In genomic region chrX:136639506-136640176, GRCh38 we compare ENCODE assay signal across 10 cellular contexts. TPM values are rescaled to one million over a fixed set of nuclear protein-coding genes. Genes with fewer than 3 reads are reported as not detected.
A peak's percentile ranks its signal among the peaks of the same experiment; 100 is the strongest.
DNase-seq lines count a peak whose midpoint lies in the region; ATAC-seq and TF ChIP-seq lines count a peak whose summit lies in the region.
"Had no signal": no experiment of that assay in that cellular context is flagged by ENCODE, and none has a peak within 500 bp of the region (broad histone marks: within the 10 kb centered on the region; RNA-seq: fewer than 3 reads in every experiment).

No MANE protein-coding gene starts in this region.

- no peaks in the 10 kb centered on the region for H3K79me1 ChIP-seq in neuronal stem cell (ENCODE audit: low read depth, low read length)

- H3K4me3 Mint-ChIP-seq in activated T-cell treated with anti-CD3 and anti-CD28 coated beads, Interleukin-2, amount 50 U/mL, for 4 hours = peak overlapping the region; percentile 87
- H3K4me3 Mint-ChIP-seq in activated naive CD8-positive, alpha-beta T cell treated with anti-CD3 and anti-CD28 coated beads, Interleukin-2, amount 10 ng/mL, durations not matched to agents 7 days and 5 days = peak overlapping the region; percentile 41

- ATAC-seq in activated T-cell treated with anti-CD3 and anti-CD28 coated beads, Interleukin-2, amount 50 U/mL, for 4 hours = no peak
- no peak for ATAC-seq in activated naive CD8-positive, alpha-beta T cell treated with anti-CD3 and anti-CD28 coated beads, Interleukin-2, amount 10 ng/mL, durations not matched to agents 7 days and 5 days (ENCODE audit: low read depth)

- no peak overlapping the region for H2BK12ac ChIP-seq in neuronal stem cell (ENCODE audit: low read length)

- H2AFZ ChIP-seq in neuronal stem cell (ENCODE audit: low read length) = no peak overlapping the region

- H3K4me1 ChIP-seq in neuronal stem cell (ENCODE audit: control insufficient read depth in 2 of 2, insufficient read depth in 1 of 2, low read depth in 1 of 2, low read length in 2 of 2) (peaks cover 0 to 9% of the 10 kb centered on the region in 2 donors), Peyer's patch (no peaks in the 10 kb centered on the region)

- no peak overlapping the region for H4K8ac ChIP-seq in neuronal stem cell (ENCODE audit: low read depth, low read length)

- H3K27ac Mint-ChIP-seq in activated naive CD8-positive, alpha-beta T cell treated with anti-CD3 and anti-CD28 coated beads, Interleukin-2, amount 10 ng/mL, durations not matched to agents 7 days and 5 days = peak overlapping the region; percentile 64

- H3K36me3 Mint-ChIP-seq in activated T-cell treated with anti-CD3 and anti-CD28 coated beads, Interleukin-2, amount 50 U/mL, for 4 hours (ENCODE audit: insufficient read depth) = no peaks in the 10 kb centered on the region
- peaks cover 10% of the 10 kb centered on the region for H3K36me3 Mint-ChIP-seq in activated naive CD8-positive, alpha-beta T cell treated with anti-CD3 and anti-CD28 coated beads, Interleukin-2, amount 10 ng/mL, durations not matched to agents 7 days and 5 days

- no peak overlapping the region for H2BK5ac ChIP-seq in neuronal stem cell (ENCODE audit: low read length)

- no peak overlapping the region for H3K4me2 ChIP-seq in neuronal stem cell (ENCODE audit: insufficient read depth, low read length, poor library complexity, severe bottlenecking)

- no peak for DNase-seq in activated T-cell treated with anti-CD3 and anti-CD28 coated beads, Interleukin-2, amount 50 U/mL, for 4 hours
- DNase-seq in activated T-cell treated with anti-CD3 and anti-CD28 coated beads for 4 hours (no peak), NCI-H226 (peak; percentile 16), neuronal stem cell (ENCODE audit: low spot score) (no peak), NCI-H1694 (lab: John Stamatoyannopoulos, UW) (no peak), Peyer's patch (no peak), NCI-H748 (lab: John Stamatoyannopoulos, UW; ENCODE audit: unreplicated experiment) (no peak)
- DNase-seq in activated naive CD8-positive, alpha-beta T cell treated with anti-CD3 and anti-CD28 coated beads, Interleukin-2, amount 10 ng/mL, durations not matched to agents 7 days and 5 days = no peak
- DNase-seq: activated gamma-delta T cell, dorsolateral prefrontal cortex had no signal

- peaks cover 84% of the 10 kb centered on the region for H3K4me1 Mint-ChIP-seq in activated T-cell treated with anti-CD3 and anti-CD28 coated beads, Interleukin-2, amount 50 U/mL, for 4 hours (ENCODE audit: low read depth)
- peaks cover 67% of the 10 kb centered on the region for H3K4me1 Mint-ChIP-seq in activated naive CD8-positive, alpha-beta T cell treated with anti-CD3 and anti-CD28 coated beads, Interleukin-2, amount 10 ng/mL, durations not matched to agents 7 days and 5 days

- H2BK120ac ChIP-seq in neuronal stem cell (ENCODE audit: low read depth, low read length) = no peak overlapping the region

- no peak overlapping the region for H3K27ac ChIP-seq in neuronal stem cell (replicated peaks; ENCODE audit: low read length)
- peak overlapping the region in 2 of 4 donors; percentile 48 to 57 for H3K27ac ChIP-seq in Peyer's patch
- H3K27ac ChIP-seq: dorsolateral prefrontal cortex had no signal

- H3K36me3 ChIP-seq in neuronal stem cell (replicated peaks in 1 of 2; ENCODE audit: control insufficient read depth in 2 of 2, insufficient read depth in 2 of 2, low read length in 2 of 2) = no peaks in the 10 kb centered on the region
- H3K36me3 ChIP-seq in Peyer's patch = no peaks in the 10 kb centered on the region

- TF ChIP-seq CTCF in Peyer's patch (IDR thresholded peaks at IDR 0.05) = no peak

- H2BK15ac ChIP-seq in neuronal stem cell (ENCODE audit: low read length) = no peak overlapping the region

- peak overlapping the region; percentile 61 for H3K18ac ChIP-seq in neuronal stem cell (ENCODE audit: low read length)

- no peak overlapping the region for H3K14ac ChIP-seq in neuronal stem cell (ENCODE audit: low read length)

- H3K27me3 ChIP-seq in neuronal stem cell (ENCODE audit: control insufficient read depth in 3 of 3, insufficient read depth in 3 of 3, low read depth in 1 of 3, low read length in 3 of 3) = peaks cover 0 to 34% (median 0%) of the 10 kb centered on the region in 3 experiments
- H3K27me3 ChIP-seq in Peyer's patch = no peaks in the 10 kb centered on the region

- H3K4me3 ChIP-seq in neuronal stem cell (ENCODE audit: low read length in 2 of 2) (no peak overlapping the region), Peyer's patch (no peak overlapping the region)
- H3K4me3 ChIP-seq: dorsolateral prefrontal cortex had no signal

- H3K9me3 ChIP-seq in neuronal stem cell (replicated peaks in 1 of 2; ENCODE audit: control insufficient read depth in 2 of 2, insufficient read depth in 1 of 2, low read depth in 1 of 2, low read length in 2 of 2) = no peaks in the 10 kb centered on the region
- H3K9me3 ChIP-seq in Peyer's patch = no peaks in the 10 kb centered on the region

- no peak overlapping the region for H3K4ac ChIP-seq in neuronal stem cell (ENCODE audit: low read length)

- TF ChIP-seq POLR2A in Peyer's patch (IDR thresholded peaks at IDR 0.05) = no peak

- POLR2A ChIA-PET in activated naive CD8-positive, alpha-beta T cell treated with anti-CD3 and anti-CD28 coated beads, Interleukin-2, amount 10 ng/mL, durations not matched to agents 7 days and 5 days (lab: Charles Lee) = interaction anchor here (0.9 kb wide), 1 partner anchor 22 kb away, joined by 4 read pairs; no protein-coding TSS in a partner anchor

- no peak overlapping the region for H3K9ac ChIP-seq in neuronal stem cell (ENCODE audit: low read depth, low read length, poor library complexity)

- no peaks in the 10 kb centered on the region for H3K27me3 Mint-ChIP-seq in activated T-cell treated with anti-CD3 and anti-CD28 coated beads, Interleukin-2, amount 50 U/mL, for 4 hours (ENCODE audit: low read depth)
- H3K27me3 Mint-ChIP-seq in activated naive CD8-positive, alpha-beta T cell treated with anti-CD3 and anti-CD28 coated beads, Interleukin-2, amount 10 ng/mL, durations not matched to agents 7 days and 5 days = no peaks in the 10 kb centered on the region

- no CpG with 5 or more reads among the region's 8 CpGs for WGBS in neuronal stem cell (ENCODE audit: extremely low coverage in 2 of 2, insufficient read length in 2 of 2, insufficient replicate concordance in 1 of 2), 2 donors

- no peak overlapping the region for H3K23ac ChIP-seq in neuronal stem cell (ENCODE audit: low read depth, low read length, poor library complexity)

- peak overlapping the region; percentile 6 for H2AK5ac ChIP-seq in neuronal stem cell (ENCODE audit: low read depth, low read length)

- H4K91ac ChIP-seq in neuronal stem cell (ENCODE audit: low read depth, low read length, poor library complexity) = no peak overlapping the region

- no peaks in the 10 kb centered on the region for H3K9me3 Mint-ChIP-seq in activated T-cell treated with anti-CD3 and anti-CD28 coated beads, Interleukin-2, amount 50 U/mL, for 4 hours
- no peaks in the 10 kb centered on the region for H3K9me3 Mint-ChIP-seq in activated naive CD8-positive, alpha-beta T cell treated with anti-CD3 and anti-CD28 coated beads, Interleukin-2, amount 10 ng/mL, durations not matched to agents 7 days and 5 days

RNA-seq across cellular contexts. Expression of gene CD40LG, which starts 8.3 kb away (rescaled TPM):
- 100 to 1,000 TPM in 2 of 3 donors, 10 to 100 TPM in 1; 99.9 to 139 (median 115) TPM for total RNA-seq in activated T-cell treated with anti-CD3 and anti-CD28 coated beads, Interleukin-2, amount 50 U/mL, for 4 hours
- total RNA-seq in activated naive CD8-positive, alpha-beta T cell treated with anti-CD3 and anti-CD28 coated beads, Interleukin-2, amount 10 ng/mL, durations not matched to agents 7 days and 5 days = 1 to 10 TPM; 2.5 to 3.7 TPM
- 0.03 TPM for polyA plus RNA-seq in neuronal stem cell (2013, experiment 1 of 2)
- 0.04 TPM for polyA plus RNA-seq in neuronal stem cell (2013, experiment 2 of 2)
- under 1 TPM in 1 of 4 donors, not detected in 3; 0.94 TPM for total RNA-seq in Peyer's patch

Comparison
In these comparisons a context has a peak if more than half of its experiments do, and no peak if none do; other contexts are left out.
1. RNA of gene CD40LG, which starts 8.3 kb away (total RNA-seq): 99.9 to 139 TPM in activated T-cell treated with anti-CD3 and anti-CD28 coated beads, Interleukin-2, amount 50 U/mL, for 4 hours; 2.5 to 3.7 TPM in activated naive CD8-positive, alpha-beta T cell treated with anti-CD3 and anti-CD28 coated beads, Interleukin-2, amount 10 ng/mL, durations not matched to agents 7 days and 5 days and 0.94 TPM in Peyer's patch; every median in the first group is over 10 times any median in the second.